Comparison of ENCODE assay signal across 19 cellular contexts in the genomic region with DNA sequence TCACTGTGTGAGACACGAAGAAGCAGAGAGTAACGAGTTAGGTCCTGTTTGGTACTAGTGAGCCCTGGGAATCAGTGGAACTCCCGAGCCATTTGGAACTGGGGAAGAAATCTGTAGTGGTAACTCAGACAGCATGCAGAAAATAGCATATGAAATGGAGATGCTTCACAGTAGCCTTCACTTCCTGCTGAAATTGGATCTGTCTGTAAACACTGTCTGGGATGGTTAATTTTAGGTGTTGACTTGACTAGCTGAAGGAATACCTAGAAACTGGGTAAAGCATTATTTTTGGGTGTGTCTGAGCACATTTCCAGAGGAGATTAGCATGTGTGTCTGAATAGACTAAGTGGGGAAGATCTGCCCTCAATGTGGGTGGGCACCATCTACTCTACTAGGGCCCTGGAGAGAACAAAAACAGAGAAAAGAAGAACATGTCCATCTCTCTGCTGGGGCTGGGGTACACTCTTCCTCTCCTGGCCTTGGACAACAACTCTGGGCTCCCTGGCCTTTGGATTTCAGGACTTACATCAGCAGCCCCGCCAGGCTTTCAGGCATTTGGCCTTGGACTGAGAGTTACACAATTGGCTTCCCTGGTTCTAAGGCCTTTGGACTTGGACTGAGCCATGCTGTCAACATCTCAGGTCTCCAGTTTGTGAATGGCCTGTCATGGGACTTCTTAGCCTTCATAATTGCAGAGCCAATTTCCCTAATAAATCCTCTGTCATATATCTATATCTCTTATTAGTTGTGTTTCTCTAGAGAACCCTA.
DNase-seq lines count a peak whose midpoint lies in the region; ATAC-seq, FAIRE-seq and TF ChIP-seq lines count a peak whose summit lies in the region.
"Had no signal": no experiment of that assay in that cellular context is flagged by ENCODE, and none has a peak within 500 bp of the region (broad histone marks: within the 10 kb centered on the region; RNA-seq: fewer than 3 reads in every experiment).

No MANE protein-coding gene starts in this region.

- peaks cover 8% of the 10 kb centered on the region for H3K4me1 Mint-ChIP-seq in nephron
- H3K4me1 Mint-ChIP-seq: activated naive CD8-positive, alpha-beta T cell treated with anti-CD3 and anti-CD28 coated beads for 36 hours had no signal

- DNase-seq in GM19239 (ENCODE audit: insufficient read length, low spot score), result no peak
- peak; percentile 61 for DNase-seq in NCI-H748 (lab: John Stamatoyannopoulos, UW; ENCODE audit: unreplicated experiment)
- peak; percentile 16 for DNase-seq in fibroblast of mammary gland (ENCODE audit: low read depth)
- no peak for DNase-seq in DMS79 treated with DMSO at 0.1 percent for 48 hours (lab: John Stamatoyannopoulos, UW)
- DNase-seq: activated CD4-positive, alpha-beta T cell treated with anti-CD3 and anti-CD28 coated beads for 4 hours; activated naive CD8-positive, alpha-beta T cell treated with anti-CD3 and anti-CD28 coated beads for 36 hours; activated T-cell treated with anti-CD3 and anti-CD28 coated beads, Interleukin-2, amount 50 U/mL, for 1 hour; effector memory CD4-positive, alpha-beta T cell; foreskin keratinocyte; Kasumi-1; mammary epithelial cell; NCI-H187; SJCRH30 had no signal

- no peaks in the 10 kb centered on the region for H3K36me3 Mint-ChIP-seq in nephron (ENCODE audit: low read depth)
- H3K36me3 Mint-ChIP-seq: activated naive CD8-positive, alpha-beta T cell treated with anti-CD3 and anti-CD28 coated beads for 36 hours had no signal

- no peak for TF ChIP-seq CTCF in fibroblast of mammary gland (conservative IDR thresholded peaks at IDR 0.05; ENCODE audit: control insufficient read depth, insufficient read depth, low read depth, low read length)
- TF ChIP-seq CTCF in nephron (IDR thresholded peaks at IDR 0.05; ENCODE audit: unreplicated experiment in 3 of 3), result no peak

- peaks cover 4% of the 10 kb centered on the region for H3K27me3 Mint-ChIP-seq in nephron (ENCODE audit: low read depth)
- H3K27me3 Mint-ChIP-seq: natural killer cell treated with Interleukin-12 subunit alpha and Interleukin-12 subunit beta and Interleukin-15 and Interleukin-18, amount 100 ng/mL, for 72 hours had no signal

- no peak overlapping the region for H3K4me3 ChIP-seq in fibroblast of mammary gland (ENCODE audit: control insufficient read depth, low read depth, low read length)
- H3K4me3 ChIP-seq: cardiac muscle cell, SJCRH30 had no signal

- peak overlapping the region in 2 of 3 experiments; percentile 6 for H3K27ac Mint-ChIP-seq in nephron
- H3K27ac Mint-ChIP-seq: activated naive CD8-positive, alpha-beta T cell treated with anti-CD3 and anti-CD28 coated beads for 36 hours; natural killer cell treated with Interleukin-12 subunit alpha and Interleukin-12 subunit beta and Interleukin-15 and Interleukin-18, amount 100 ng/mL, for 72 hours had no signal

- H3K9me3 Mint-ChIP-seq in nephron, result peaks cover 2% of the 10 kb centered on the region
- H3K9me3 Mint-ChIP-seq: activated naive CD8-positive, alpha-beta T cell treated with anti-CD3 and anti-CD28 coated beads for 36 hours had no signal

- H3K4me3 Mint-ChIP-seq in nephron, result no peak overlapping the region
- H3K4me3 Mint-ChIP-seq: activated naive CD8-positive, alpha-beta T cell treated with anti-CD3 and anti-CD28 coated beads for 36 hours; natural killer cell treated with Interleukin-12 subunit alpha and Interleukin-12 subunit beta and Interleukin-15 and Interleukin-18, amount 100 ng/mL, for 72 hours had no signal

- FAIRE-seq in GM19239 (lab: Jason Lieb, UNC), result peak; percentile 14
- FAIRE-seq: D721Med had no signal

- no peak for ATAC-seq in GM21786 (IDR thresholded peaks at IDR 0.05; ENCODE audit: unreplicated experiment)
- ATAC-seq in activated CD4-positive, CD25-positive, alpha-beta regulatory T cell treated with anti-CD3 and anti-CD28 coated beads, Interleukin-2, amount 50 U/mL, for 24 hours, result no peak
- ATAC-seq: foreskin keratinocyte; natural killer cell treated with Interleukin-12 subunit alpha and Interleukin-12 subunit beta and Interleukin-15 and Interleukin-18, amount 100 ng/mL, for 72 hours had no signal

Comparison
In these comparisons a context has a peak if more than half of its experiments do, and no peak if none do; other contexts are left out.
1. DNase-seq: peak in NCI-H748 (single experiment) and fibroblast of mammary gland (single experiment); none in GM19239 (single experiment) and DMS79 treated with DMSO at 0.1 percent for 48 hours (single experiment).